1 cellular context compared by ENCODE assay signal in the genomic region with DNA sequence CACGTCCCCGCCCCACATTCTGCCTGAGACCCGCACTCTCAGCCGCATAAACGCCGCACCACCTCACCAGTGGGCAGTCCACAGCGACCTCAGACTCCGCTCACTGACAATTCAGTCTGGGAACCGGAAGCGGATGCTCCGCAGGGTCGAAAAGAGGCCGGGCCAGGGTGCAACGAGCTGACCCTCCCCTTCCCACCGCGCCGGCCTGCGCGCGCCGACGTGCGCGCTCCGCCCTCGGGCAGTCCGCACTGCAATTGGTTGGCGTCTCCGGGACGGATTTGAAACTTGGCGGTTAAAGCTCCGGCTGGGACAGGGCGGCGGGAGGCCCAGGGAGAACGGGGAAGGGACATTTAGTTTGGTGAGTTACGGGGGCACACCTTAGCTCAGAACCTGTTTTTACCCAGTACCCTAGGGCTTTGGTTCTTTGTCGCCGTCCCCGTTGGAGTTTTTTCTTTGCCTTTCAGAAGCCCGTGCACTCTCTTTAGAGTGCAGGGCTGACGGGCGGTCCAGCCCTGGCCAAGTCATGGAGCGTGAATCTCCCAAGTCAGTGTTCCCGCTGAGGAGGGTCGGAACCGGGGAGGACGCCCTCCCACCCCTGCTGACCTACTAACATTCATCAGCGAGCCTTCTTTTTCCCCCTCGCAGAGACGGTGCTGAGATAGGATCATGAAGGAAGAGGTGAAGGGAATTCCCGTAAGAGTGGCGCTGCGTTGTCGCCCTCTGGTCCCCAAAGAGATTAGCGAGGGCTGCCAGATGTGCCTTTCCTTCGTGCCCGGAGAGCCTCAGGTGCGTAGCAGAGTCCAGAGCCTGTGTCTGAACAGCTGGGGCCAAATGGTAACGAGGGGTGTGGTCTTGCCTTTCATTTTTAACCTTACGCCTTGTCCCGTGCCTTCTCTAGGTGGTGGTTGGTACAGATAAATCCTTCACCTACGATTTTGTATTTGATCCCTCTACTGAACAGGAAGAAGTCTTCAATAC.
TF ChIP-seq lines count a peak whose summit lies in the region.

A gene with protein sequence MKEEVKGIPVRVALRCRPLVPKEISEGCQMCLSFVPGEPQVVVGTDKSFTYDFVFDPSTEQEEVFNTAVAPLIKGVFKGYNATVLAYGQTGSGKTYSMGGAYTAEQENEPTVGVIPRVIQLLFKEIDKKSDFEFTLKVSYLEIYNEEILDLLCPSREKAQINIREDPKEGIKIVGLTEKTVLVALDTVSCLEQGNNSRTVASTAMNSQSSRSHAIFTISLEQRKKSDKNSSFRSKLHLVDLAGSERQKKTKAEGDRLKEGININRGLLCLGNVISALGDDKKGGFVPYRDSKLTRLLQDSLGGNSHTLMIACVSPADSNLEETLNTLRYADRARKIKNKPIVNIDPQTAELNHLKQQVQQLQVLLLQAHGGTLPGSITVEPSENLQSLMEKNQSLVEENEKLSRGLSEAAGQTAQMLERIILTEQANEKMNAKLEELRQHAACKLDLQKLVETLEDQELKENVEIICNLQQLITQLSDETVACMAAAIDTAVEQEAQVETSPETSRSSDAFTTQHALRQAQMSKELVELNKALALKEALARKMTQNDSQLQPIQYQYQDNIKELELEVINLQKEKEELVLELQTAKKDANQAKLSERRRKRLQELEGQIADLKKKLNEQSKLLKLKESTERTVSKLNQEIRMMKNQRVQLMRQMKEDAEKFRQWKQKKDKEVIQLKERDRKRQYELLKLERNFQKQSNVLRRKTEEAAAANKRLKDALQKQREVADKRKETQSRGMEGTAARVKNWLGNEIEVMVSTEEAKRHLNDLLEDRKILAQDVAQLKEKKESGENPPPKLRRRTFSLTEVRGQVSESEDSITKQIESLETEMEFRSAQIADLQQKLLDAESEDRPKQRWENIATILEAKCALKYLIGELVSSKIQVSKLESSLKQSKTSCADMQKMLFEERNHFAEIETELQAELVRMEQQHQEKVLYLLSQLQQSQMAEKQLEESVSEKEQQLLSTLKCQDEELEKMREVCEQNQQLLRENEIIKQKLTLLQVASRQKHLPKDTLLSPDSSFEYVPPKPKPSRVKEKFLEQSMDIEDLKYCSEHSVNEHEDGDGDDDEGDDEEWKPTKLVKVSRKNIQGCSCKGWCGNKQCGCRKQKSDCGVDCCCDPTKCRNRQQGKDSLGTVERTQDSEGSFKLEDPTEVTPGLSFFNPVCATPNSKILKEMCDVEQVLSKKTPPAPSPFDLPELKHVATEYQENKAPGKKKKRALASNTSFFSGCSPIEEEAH (plus strand): TSS at position 312 of the 978 bp plus-strand sequence. CDS start 355 bp downstream, at position 667.
A gene with protein sequence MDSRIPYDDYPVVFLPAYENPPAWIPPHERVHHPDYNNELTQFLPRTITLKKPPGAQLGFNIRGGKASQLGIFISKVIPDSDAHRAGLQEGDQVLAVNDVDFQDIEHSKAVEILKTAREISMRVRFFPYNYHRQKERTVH (minus strand): TSS at position 135 of the 978 bp plus-strand sequence. CDS start 586 bp downstream, outside the sequence.

TF ChIP-seq in K562, 482 proteins besides CTCF, POLR2A, EP300 and RAD21 (continued from another document and continues in another):
- TF ChIP-seq RBM15 (IDR thresholded peaks at IDR 0.05; ENCODE audit: insufficient read depth, low read length) (no peak), MGA (IDR thresholded peaks at IDR 0.05) (no peak), GTF2E2 (tag; IDR thresholded peaks at IDR 0.05) (no peak; the same call in 1 of the 2 replicates), ZNF354B (CRISPR knock-in tag; IDR thresholded peaks at IDR 0.05) (no peak), SP2 (IDR thresholded peaks at IDR 0.05; ENCODE audit: extremely low read depth, low read depth, low read length, poor library complexity, severe bottlenecking) (no peak), PHB (CRISPR knock-in tag; IDR thresholded peaks at IDR 0.05) (no peak), NCOR1 (IDR thresholded peaks at IDR 0.05) (0 out of 2 replicates have a peak, but pooled peaks have one; percentile 12), RBM14 (IDR thresholded peaks at IDR 0.05; ENCODE audit: borderline replicate concordance, insufficient read depth, low read depth, low read length) (no peak), BACH1 (tag; IDR thresholded peaks at IDR 0.05) (no peak), TFAP4 (CRISPR knock-in tag; IDR thresholded peaks at IDR 0.05; ENCODE audit: borderline replicate concordance) (peak; percentile 61), HOXB6 (CRISPR knock-in tag; IDR thresholded peaks at IDR 0.05; ENCODE audit: borderline replicate concordance) (no peak), MAFF (IDR thresholded peaks at IDR 0.05; ENCODE audit: low read length) (no peak), FOXK1 (CRISPR knock-in tag; IDR thresholded peaks at IDR 0.05; ENCODE audit: borderline replicate concordance) (no peak), TSC22D4 (tag; IDR thresholded peaks at IDR 0.05) (no peak), MBD2 (IDR thresholded peaks at IDR 0.05; ENCODE audit: borderline replicate concordance, low read depth) (0 out of 2 replicates have a peak, but pooled peaks have one; percentile 26), PPARD (CRISPR knock-in tag; IDR thresholded peaks at IDR 0.05) (no peak), POLR2AphosphoS5 (IDR thresholded peaks at IDR 0.05; ENCODE audit: control insufficient read depth, insufficient read depth, low read depth, low read length) (peak; percentile 76), ZNF124 (CRISPR knock-in tag; IDR thresholded peaks at IDR 0.05) (no peak), MYC (IDR thresholded peaks at IDR 0.05; ENCODE audit: low read depth, low read length) (0 out of 2 replicates have a peak, but pooled peaks have one; percentile 16), MYC (CRISPR knock-in tag; IDR thresholded peaks at IDR 0.05; ENCODE audit: borderline replicate concordance, low read depth) (no peak), BDP1 (IDR thresholded peaks at IDR 0.05; ENCODE audit: insufficient read depth, insufficient read length) (no peak), HDAC2 (IDR thresholded peaks at IDR 0.05) (0 out of 2 replicates have a peak, but pooled peaks have one; percentile 24), NFE2 (IDR thresholded peaks at IDR 0.05; ENCODE audit: low read depth) (no peak), PHF21A (IDR thresholded peaks at IDR 0.05; ENCODE audit: borderline replicate concordance, low read depth) (peak; percentile 4; the same call in 1 of the 2 replicates), YY1 (IDR thresholded peaks at IDR 0.05; ENCODE audit: borderline replicate concordance in 1 of 3, control insufficient read depth in 1 of 3, extremely low read depth in 1 of 3, insufficient read depth in 3 of 3, insufficient read length in 1 of 3, insufficient replicate concordance in 2 of 3, low read depth in 1 of 3, low read length in 2 of 3) (peak in 1 of 3 experiments; percentile 31)
- TF ChIP-seq, protein P1, sequence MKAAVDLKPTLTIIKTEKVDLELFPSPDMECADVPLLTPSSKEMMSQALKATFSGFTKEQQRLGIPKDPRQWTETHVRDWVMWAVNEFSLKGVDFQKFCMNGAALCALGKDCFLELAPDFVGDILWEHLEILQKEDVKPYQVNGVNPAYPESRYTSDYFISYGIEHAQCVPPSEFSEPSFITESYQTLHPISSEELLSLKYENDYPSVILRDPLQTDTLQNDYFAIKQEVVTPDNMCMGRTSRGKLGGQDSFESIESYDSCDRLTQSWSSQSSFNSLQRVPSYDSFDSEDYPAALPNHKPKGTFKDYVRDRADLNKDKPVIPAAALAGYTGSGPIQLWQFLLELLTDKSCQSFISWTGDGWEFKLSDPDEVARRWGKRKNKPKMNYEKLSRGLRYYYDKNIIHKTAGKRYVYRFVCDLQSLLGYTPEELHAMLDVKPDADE (conservative IDR thresholded peaks at IDR 0.05; ENCODE audit: control insufficient read depth, low read depth, low read length) = 0 out of 2 replicates have a peak, but pooled peaks have one; percentile 26
